In genomic region chr11:94199367-94200130, GRCh38 we compare ENCODE assay signal across 27 cellular contexts.
DNase-seq lines count a peak whose midpoint lies in the region; ATAC-seq and TF ChIP-seq lines count a peak whose summit lies in the region.
"Had no signal": no experiment of that assay in that cellular context is flagged by ENCODE, and none has a peak within 500 bp of the region (broad histone marks: within the 10 kb centered on the region; RNA-seq: fewer than 3 reads in every experiment).

No MANE protein-coding gene starts in this region.

- peaks cover 9% of the 10 kb centered on the region for H3K27me3 Mint-ChIP-seq in activated naive CD4-positive, alpha-beta T cell treated with anti-CD3 and anti-CD28 coated beads for 36 hours (ENCODE audit: low read depth)
- peaks cover 0 to 6% of the 10 kb centered on the region in 2 donors for H3K27me3 Mint-ChIP-seq in stimulated activated naive B cell treated with anti-CD40 and anti-IgM and Interleukin-4, amounts not matched to agents 10 μg/mL and 1 μg/mL and 100 μg/mL, for 72 hours
- peaks cover 3% of the 10 kb centered on the region for H3K27me3 Mint-ChIP-seq in GM23338 (ENCODE audit: insufficient read depth, low read depth, poor library complexity)
- H3K27me3 Mint-ChIP-seq: activated naive CD8-positive, alpha-beta T cell treated with anti-CD3 and anti-CD28 coated beads, Interleukin-2, amount 50 U/mL, for 24 hours; natural killer cell treated with Interleukin-12 subunit alpha and Interleukin-12 subunit beta and Interleukin-15 and Interleukin-18, amount 100 ng/mL, for 72 hours had no signal

- H3K27ac ChIP-seq in SJSA1 = peak overlapping the region; percentile 24; the same call in 1 of the 2 replicates
- H3K27ac ChIP-seq in GM23338 (ENCODE audit: low read depth) = no peak overlapping the region
- H3K27ac ChIP-seq: KMS-11, suprapubic skin, upper lobe of right lung had no signal

- H3K4me1 ChIP-seq in SJSA1 (replicated peaks) = peaks cover 19% of the 10 kb centered on the region
- no peaks in the 10 kb centered on the region for H3K4me1 ChIP-seq in GM23338 (ENCODE audit: insufficient read depth)
- H3K4me1 ChIP-seq: suprapubic skin, upper lobe of right lung had no signal

- no peak overlapping the region for H3K27ac Mint-ChIP-seq in activated naive CD4-positive, alpha-beta T cell treated with anti-CD3 and anti-CD28 coated beads for 36 hours
- H3K27ac Mint-ChIP-seq in stimulated activated naive B cell treated with anti-CD40 and anti-IgM and Interleukin-4, amounts not matched to agents 10 μg/mL and 1 μg/mL and 100 μg/mL, for 72 hours = no peak overlapping the region
- no peak overlapping the region for H3K27ac Mint-ChIP-seq in GM23338
- H3K27ac Mint-ChIP-seq: activated CD8-positive, alpha-beta memory T cell treated with anti-CD3 and anti-CD28 coated beads, Interleukin-2, amount 10 ng/mL, durations not matched to agents 7 days and 5 days; activated naive CD8-positive, alpha-beta T cell treated with anti-CD3 and anti-CD28 coated beads, Interleukin-2, amount 50 U/mL, for 24 hours; CD4-positive, alpha-beta T cell; effector memory CD8-positive, alpha-beta T cell; natural killer cell treated with Interleukin-12 subunit alpha and Interleukin-12 subunit beta and Interleukin-15 and Interleukin-18, amount 100 ng/mL, for 72 hours; T-helper 1 cell treated with Interleukin-12 subunit alpha and Interleukin-12 subunit beta and Interleukin-4 antibody, amounts not matched to agents 30 μg/mL and 1 μg/mL, for 36 hours had no signal

- no peak overlapping the region for H3K4me3 Mint-ChIP-seq in activated naive CD4-positive, alpha-beta T cell treated with anti-CD3 and anti-CD28 coated beads for 36 hours
- no peak overlapping the region for H3K4me3 Mint-ChIP-seq in stimulated activated naive B cell treated with anti-CD40 and anti-IgM and Interleukin-4, amounts not matched to agents 10 μg/mL and 1 μg/mL and 100 μg/mL, for 72 hours
- no peak overlapping the region for H3K4me3 Mint-ChIP-seq in GM23338
- H3K4me3 Mint-ChIP-seq: activated CD8-positive, alpha-beta memory T cell treated with anti-CD3 and anti-CD28 coated beads, Interleukin-2, amount 10 ng/mL, durations not matched to agents 7 days and 5 days; activated naive CD8-positive, alpha-beta T cell treated with anti-CD3 and anti-CD28 coated beads, Interleukin-2, amount 50 U/mL, for 24 hours; activated T-cell treated with anti-CD3 and anti-CD28 coated beads, Interleukin-2, amount 50 U/mL, for 4 hours; CD4-positive, alpha-beta T cell; effector memory CD8-positive, alpha-beta T cell; natural killer cell treated with Interleukin-12 subunit alpha and Interleukin-12 subunit beta and Interleukin-15 and Interleukin-18, amount 100 ng/mL, for 72 hours; T-helper 1 cell treated with Interleukin-12 subunit alpha and Interleukin-12 subunit beta and Interleukin-4 antibody, amounts not matched to agents 30 μg/mL and 1 μg/mL, for 36 hours had no signal

- no peaks in the 10 kb centered on the region for H3K4me1 Mint-ChIP-seq in activated naive CD4-positive, alpha-beta T cell treated with anti-CD3 and anti-CD28 coated beads for 36 hours (ENCODE audit: low read depth)
- no peaks in the 10 kb centered on the region for H3K4me1 Mint-ChIP-seq in stimulated activated naive B cell treated with anti-CD40 and anti-IgM and Interleukin-4, amounts not matched to agents 10 μg/mL and 1 μg/mL and 100 μg/mL, for 72 hours
- no peaks in the 10 kb centered on the region for H3K4me1 Mint-ChIP-seq in GM23338
- H3K4me1 Mint-ChIP-seq: activated CD8-positive, alpha-beta memory T cell treated with anti-CD3 and anti-CD28 coated beads, Interleukin-2, amount 10 ng/mL, durations not matched to agents 7 days and 5 days; activated naive CD8-positive, alpha-beta T cell treated with anti-CD3 and anti-CD28 coated beads, Interleukin-2, amount 50 U/mL, for 24 hours had no signal

- no peaks in the 10 kb centered on the region for H3K36me3 Mint-ChIP-seq in activated naive CD4-positive, alpha-beta T cell treated with anti-CD3 and anti-CD28 coated beads for 36 hours (ENCODE audit: low read depth)
- no peaks in the 10 kb centered on the region for H3K36me3 Mint-ChIP-seq in stimulated activated naive B cell treated with anti-CD40 and anti-IgM and Interleukin-4, amounts not matched to agents 10 μg/mL and 1 μg/mL and 100 μg/mL, for 72 hours
- no peaks in the 10 kb centered on the region for H3K36me3 Mint-ChIP-seq in GM23338 (ENCODE audit: low read depth)
- H3K36me3 Mint-ChIP-seq: activated CD8-positive, alpha-beta memory T cell treated with anti-CD3 and anti-CD28 coated beads, Interleukin-2, amount 10 ng/mL, durations not matched to agents 7 days and 5 days; natural killer cell treated with Interleukin-12 subunit alpha and Interleukin-12 subunit beta and Interleukin-15 and Interleukin-18, amount 100 ng/mL, for 72 hours had no signal

- CTCF ChIA-PET in activated naive CD4-positive, alpha-beta T cell treated with anti-CD3 and anti-CD28 coated beads for 36 hours (lab: Charles Lee) = interaction anchor here (1.2 kb wide), 1 partner anchor 28 kb away, joined by 3 read pairs; no protein-coding TSS in a partner anchor

- H3K27me3 ChIP-seq in SJSA1 (replicated peaks) = no peaks in the 10 kb centered on the region
- no peaks in the 10 kb centered on the region for H3K27me3 ChIP-seq in GM23338 (ENCODE audit: insufficient read depth)
- H3K27me3 ChIP-seq: upper lobe of right lung had no signal

- no peak for TF ChIP-seq CTCF in GM23338 (conservative IDR thresholded peaks at IDR 0.05; ENCODE audit: low read depth in 2 of 2)

- no peak overlapping the region for H3K4me2 ChIP-seq in GM23338
- H3K4me2 ChIP-seq: KMS-11, SK-N-SH had no signal

- no peak for ATAC-seq in stimulated activated naive B cell treated with anti-CD40 and anti-IgM and Interleukin-4, amounts not matched to agents 10 μg/mL and 1 μg/mL and 100 μg/mL, for 72 hours (replicated peaks)
- ATAC-seq in GM23338 = no peak
- ATAC-seq: activated CD8-positive, alpha-beta memory T cell treated with anti-CD3 and anti-CD28 coated beads, Interleukin-2, amount 10 ng/mL, durations not matched to agents 7 days and 5 days; activated naive CD8-positive, alpha-beta T cell treated with anti-CD3 and anti-CD28 coated beads, Interleukin-2, amount 50 U/mL, for 24 hours; activated T-cell treated with anti-CD3 and anti-CD28 coated beads, Interleukin-2, amount 50 U/mL, for 4 hours; effector memory CD8-positive, alpha-beta T cell; natural killer cell treated with Interleukin-12 subunit alpha and Interleukin-12 subunit beta and Interleukin-15 and Interleukin-18, amount 100 ng/mL, for 72 hours; upper lobe of right lung had no signal

- no peaks in the 10 kb centered on the region for H3F3A ChIP-seq in GM23338 (replicated peaks; ENCODE audit: low read depth)

- H3K79me2 ChIP-seq in GM23338 (replicated peaks; ENCODE audit: insufficient read depth) = no peaks in the 10 kb centered on the region

- H3K4me3 ChIP-seq in SJSA1 (no peak overlapping the region), GM23338 (no peak overlapping the region)
- H3K4me3 ChIP-seq: lung, suprapubic skin, upper lobe of right lung had no signal

- H3K36me3 ChIP-seq in SJSA1 (no peaks in the 10 kb centered on the region), GM23338 (ENCODE audit: insufficient read depth) (no peaks in the 10 kb centered on the region)
- H3K36me3 ChIP-seq: suprapubic skin, upper lobe of right lung had no signal

- intact Hi-C loops in activated naive CD4-positive, alpha-beta T cell treated with anti-CD3 and anti-CD28 coated beads for 36 hours (cut with micrococcal nuclease) = no loop called here

- DNase-seq in AG20443 (ENCODE audit: low spot score) = peak; percentile 35
- DNase-seq in EL = peak; percentile 26
- DNase-seq in SJSA1 (ENCODE audit: low read depth in 1 of 2, low spot score in 2 of 2) = no peak
- DNase-seq in fibroblast of peridontal ligament (ENCODE audit: extremely low read depth) = peak; percentile 62
- no peak for DNase-seq in activated naive CD4-positive, alpha-beta T cell treated with anti-CD3 and anti-CD28 coated beads for 36 hours
- DNase-seq in stimulated activated naive B cell treated with anti-CD40 and anti-IgM and Interleukin-4, amounts not matched to agents 10 μg/mL and 1 μg/mL and 100 μg/mL, for 72 hours = no peak
- DNase-seq in GM23338 (ENCODE audit: low spot score) = no peak
- DNase-seq: activated CD4-positive, alpha-beta T cell treated with anti-CD3 and anti-CD28 coated beads, Interleukin-2, amount 50 U/mL, for 4 hours; activated CD8-positive, alpha-beta memory T cell treated with anti-CD3 and anti-CD28 coated beads, Interleukin-2, amount 10 ng/mL, durations not matched to agents 7 days and 5 days; activated gamma-delta T cell treated with Interleukin-2 at 50 U/mL for 16 hours; activated naive CD8-positive, alpha-beta T cell treated with anti-CD3 and anti-CD28 coated beads, Interleukin-2, amount 50 U/mL, for 24 hours; activated T-cell treated with anti-CD3 and anti-CD28 coated beads, Interleukin-2, amount 50 U/mL, for 4 hours; AML-193; CD4-positive, alpha-beta T cell; effector memory CD8-positive, alpha-beta T cell; H7; MM.1S; NCI-H1930; OCI-M1; SK-N-SH; stimulated activated CD4-positive, alpha-beta T cell treated with anti-CD3 and anti-CD28 coated beads, Interleukin-4, amount 100 ng/mL, for 24 hours; upper lobe of right lung had no signal

- H4K20me1 ChIP-seq in GM23338 (replicated peaks; ENCODE audit: insufficient read depth) = no peaks in the 10 kb centered on the region

- H3K9me2 ChIP-seq in GM23338 (ENCODE audit: insufficient read depth) = no peaks in the 10 kb centered on the region
- H3K9me2 ChIP-seq: SK-N-SH had no signal

- H3K9me3 ChIP-seq in SJSA1 (replicated peaks) = no peaks in the 10 kb centered on the region
- H3K9me3 ChIP-seq: SK-N-SH, suprapubic skin, upper lobe of right lung had no signal

- H3K9me3 Mint-ChIP-seq in activated naive CD4-positive, alpha-beta T cell treated with anti-CD3 and anti-CD28 coated beads for 36 hours = no peaks in the 10 kb centered on the region
- H3K9me3 Mint-ChIP-seq in stimulated activated naive B cell treated with anti-CD40 and anti-IgM and Interleukin-4, amounts not matched to agents 10 μg/mL and 1 μg/mL and 100 μg/mL, for 72 hours = no peaks in the 10 kb centered on the region
- H3K9me3 Mint-ChIP-seq in GM23338 = no peaks in the 10 kb centered on the region
- H3K9me3 Mint-ChIP-seq: activated naive CD8-positive, alpha-beta T cell treated with anti-CD3 and anti-CD28 coated beads, Interleukin-2, amount 50 U/mL, for 24 hours; activated T-cell treated with anti-CD3 and anti-CD28 coated beads, Interleukin-2, amount 50 U/mL, for 4 hours; CD4-positive, alpha-beta T cell; effector memory CD8-positive, alpha-beta T cell; natural killer cell treated with Interleukin-12 subunit alpha and Interleukin-12 subunit beta and Interleukin-15 and Interleukin-18, amount 100 ng/mL, for 72 hours; T-helper 1 cell treated with Interleukin-12 subunit alpha and Interleukin-12 subunit beta and Interleukin-4 antibody, amounts not matched to agents 30 μg/mL and 1 μg/mL, for 36 hours had no signal

- no peak overlapping the region for H2AFZ ChIP-seq in GM23338

TF ChIP-seq in GM23338, 12 proteins besides CTCF, POLR2A, EP300 and RAD21 (continues in another document):
- no peak for TF ChIP-seq ZNF331 (CRISPR knock-in tag; IDR thresholded peaks at IDR 0.05; ENCODE audit: low read depth)

Comparison
In these comparisons a context has a peak if more than half of its experiments do, and no peak if none do; other contexts are left out.
1. DNase-seq: peak in AG20443 (single experiment), EL (single experiment) and fibroblast of peridontal ligament (single experiment); none in SJSA1 (0 of 2), activated naive CD4-positive, alpha-beta T cell treated with anti-CD3 and anti-CD28 coated beads for 36 hours (single experiment), stimulated activated naive B cell treated with anti-CD40 and anti-IgM and Interleukin-4, amounts not matched to agents 10 μg/mL and 1 μg/mL and 100 μg/mL, for 72 hours (single experiment) and GM23338 (single experiment).